18 cellular contexts compared by ENCODE assay signal in the genomic region with DNA sequence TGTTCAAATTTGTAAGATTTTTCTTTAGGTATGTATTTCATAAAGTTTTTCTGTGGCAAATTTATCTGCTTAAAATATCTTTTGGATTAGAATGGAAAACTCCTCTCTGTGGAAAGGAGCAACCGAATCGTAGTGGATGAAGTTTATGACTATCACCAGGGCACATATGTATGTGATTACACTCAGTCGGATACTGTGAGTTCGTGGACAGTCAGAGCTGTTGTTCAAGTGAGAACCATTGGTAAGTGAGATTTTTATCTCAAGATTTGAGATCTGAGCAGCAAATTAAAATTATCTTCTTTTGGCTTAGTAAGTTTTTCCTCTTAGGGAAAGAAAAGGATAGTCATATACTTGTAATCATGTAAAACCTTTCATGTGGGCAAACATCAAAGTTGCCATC. TPM values are rescaled to one million over a fixed set of nuclear protein-coding genes. Genes with fewer than 3 reads are reported as not detected.
A peak's percentile ranks its signal among the peaks of the same experiment; 100 is the strongest.
DNase-seq lines count a peak whose midpoint lies in the region; ATAC-seq and TF ChIP-seq lines count a peak whose summit lies in the region.
"Had no signal": no experiment of that assay in that cellular context is flagged by ENCODE, and none has a peak within 500 bp of the region (broad histone marks: within the 10 kb centered on the region; RNA-seq: fewer than 3 reads in every experiment).

No MANE protein-coding gene starts in this region.

- no peak for TF ChIP-seq CTCF in natural killer cell (IDR thresholded peaks at IDR 0.05)

- H3K9me3 Mint-ChIP-seq in natural killer cell, result no peaks in the 10 kb centered on the region
- H3K9me3 Mint-ChIP-seq in natural killer cell treated with Interleukin-12 subunit alpha and Interleukin-12 subunit beta and Interleukin-15 and Interleukin-18, amount 100 ng/mL, for 72 hours, result no peaks in the 10 kb centered on the region
- peaks cover 4% of the 10 kb centered on the region for H3K9me3 Mint-ChIP-seq in activated naive CD8-positive, alpha-beta T cell treated with anti-CD3 and anti-CD28 coated beads for 36 hours
- no peaks in the 10 kb centered on the region for H3K9me3 Mint-ChIP-seq in stimulated activated naive CD8-positive, alpha-beta T cell treated with anti-CD3 and anti-CD28 coated beads, Interleukin-15, Interleukin-2, amounts not matched to agents 100 ng/mL and 50 ng/mL, for 24 hours

- H3K27ac Mint-ChIP-seq in natural killer cell, result peak overlapping the region in 1 of 2 donors; percentile 71
- H3K27ac Mint-ChIP-seq in natural killer cell treated with Interleukin-12 subunit alpha and Interleukin-12 subunit beta and Interleukin-15 and Interleukin-18, amount 100 ng/mL, for 72 hours, result no peak overlapping the region
- H3K27ac Mint-ChIP-seq in activated naive CD8-positive, alpha-beta T cell treated with anti-CD3 and anti-CD28 coated beads for 36 hours, result peak overlapping the region; percentile 90
- no peak overlapping the region for H3K27ac Mint-ChIP-seq in stimulated activated naive CD8-positive, alpha-beta T cell treated with anti-CD3 and anti-CD28 coated beads, Interleukin-15, Interleukin-2, amounts not matched to agents 100 ng/mL and 50 ng/mL, for 24 hours
- H3K27ac Mint-ChIP-seq: CD14-positive monocyte had no signal

- peaks cover 8% of the 10 kb centered on the region for H3K36me3 Mint-ChIP-seq in natural killer cell
- H3K36me3 Mint-ChIP-seq in natural killer cell treated with Interleukin-12 subunit alpha and Interleukin-12 subunit beta and Interleukin-15 and Interleukin-18, amount 100 ng/mL, for 72 hours, result peaks cover 26% of the 10 kb centered on the region
- peaks cover 13% of the 10 kb centered on the region for H3K36me3 Mint-ChIP-seq in activated naive CD8-positive, alpha-beta T cell treated with anti-CD3 and anti-CD28 coated beads for 36 hours
- peaks cover 19% of the 10 kb centered on the region for H3K36me3 Mint-ChIP-seq in stimulated activated naive CD8-positive, alpha-beta T cell treated with anti-CD3 and anti-CD28 coated beads, Interleukin-15, Interleukin-2, amounts not matched to agents 100 ng/mL and 50 ng/mL, for 24 hours (ENCODE audit: low read depth)
- H3K36me3 Mint-ChIP-seq: CD14-positive monocyte had no signal

- DNase-seq in activated CD4-positive, alpha-beta T cell treated with anti-CD3 and anti-CD28 coated beads for 48 hours, result peak; percentile 25
- DNase-seq in activated CD4-positive, alpha-beta T cell treated with anti-CD3 and anti-CD28 coated beads, Interleukin-2, amount 50 U/mL, for 1 hour, result no peak
- DNase-seq in natural killer cell (no peak), DMS 273 (lab: John Stamatoyannopoulos, UW; ENCODE audit: unreplicated experiment) (no peak)
- DNase-seq in natural killer cell treated with Interleukin-12 subunit alpha and Interleukin-12 subunit beta and Interleukin-15 and Interleukin-18, amount 100 ng/mL, for 72 hours (ENCODE audit: low spot score), result no peak
- no peak for DNase-seq in activated naive CD8-positive, alpha-beta T cell treated with anti-CD3 and anti-CD28 coated beads for 36 hours
- DNase-seq: HCEC 1CT, IMR-90, MV-4-11, NCI-H1417 treated with DMSO at 0.1 percent for 48 hours, NCI-H2029, NCI-H510A had no signal

- H3K4me1 Mint-ChIP-seq in natural killer cell, result peaks cover 39 to 42% of the 10 kb centered on the region in 2 donors
- H3K4me1 Mint-ChIP-seq in natural killer cell treated with Interleukin-12 subunit alpha and Interleukin-12 subunit beta and Interleukin-15 and Interleukin-18, amount 100 ng/mL, for 72 hours (ENCODE audit: low read depth in 2 of 2), result peaks cover 41 to 42% of the 10 kb centered on the region in 2 donors
- H3K4me1 Mint-ChIP-seq in activated naive CD8-positive, alpha-beta T cell treated with anti-CD3 and anti-CD28 coated beads for 36 hours, result peaks cover 28% of the 10 kb centered on the region
- H3K4me1 Mint-ChIP-seq in stimulated activated naive CD8-positive, alpha-beta T cell treated with anti-CD3 and anti-CD28 coated beads, Interleukin-15, Interleukin-2, amounts not matched to agents 100 ng/mL and 50 ng/mL, for 24 hours (ENCODE audit: low read depth), result peaks cover 49% of the 10 kb centered on the region

- H3K4me3 Mint-ChIP-seq in natural killer cell, result peak overlapping the region; percentile 58
- H3K4me3 Mint-ChIP-seq in natural killer cell treated with Interleukin-12 subunit alpha and Interleukin-12 subunit beta and Interleukin-15 and Interleukin-18, amount 100 ng/mL, for 72 hours, result no peak overlapping the region
- peak overlapping the region; percentile 42 for H3K4me3 Mint-ChIP-seq in activated naive CD8-positive, alpha-beta T cell treated with anti-CD3 and anti-CD28 coated beads for 36 hours
- H3K4me3 Mint-ChIP-seq in stimulated activated naive CD8-positive, alpha-beta T cell treated with anti-CD3 and anti-CD28 coated beads, Interleukin-15, Interleukin-2, amounts not matched to agents 100 ng/mL and 50 ng/mL, for 24 hours, result peak overlapping the region; percentile 57

- ATAC-seq in natural killer cell (no peak), GM19395 (IDR thresholded peaks at IDR 0.05; ENCODE audit: unreplicated experiment) (no peak)
- no peak for ATAC-seq in natural killer cell treated with Interleukin-12 subunit alpha and Interleukin-12 subunit beta and Interleukin-15 and Interleukin-18, amount 100 ng/mL, for 72 hours

- H3K27me3 Mint-ChIP-seq in natural killer cell (ENCODE audit: low read depth in 2 of 2), result no peaks in the 10 kb centered on the region
- no peaks in the 10 kb centered on the region for H3K27me3 Mint-ChIP-seq in natural killer cell treated with Interleukin-12 subunit alpha and Interleukin-12 subunit beta and Interleukin-15 and Interleukin-18, amount 100 ng/mL, for 72 hours
- H3K27me3 Mint-ChIP-seq in activated naive CD8-positive, alpha-beta T cell treated with anti-CD3 and anti-CD28 coated beads for 36 hours, result no peaks in the 10 kb centered on the region
- peaks cover 4% of the 10 kb centered on the region for H3K27me3 Mint-ChIP-seq in stimulated activated naive CD8-positive, alpha-beta T cell treated with anti-CD3 and anti-CD28 coated beads, Interleukin-15, Interleukin-2, amounts not matched to agents 100 ng/mL and 50 ng/mL, for 24 hours

- intact Hi-C loops in natural killer cell (cut with micrococcal nuclease), result no loop called here

RNA-seq across cellular contexts. Expression of gene IL18RAP, which starts 14.2 kb away (rescaled TPM):
- total RNA-seq in natural killer cell, result 100 to 1,000 TPM; 136 to 309 (median 203) TPM
- total RNA-seq in natural killer cell treated with Interleukin-12 subunit alpha and Interleukin-12 subunit beta and Interleukin-15 and Interleukin-18, amount 100 ng/mL, for 72 hours, result 100 to 1,000 TPM; 159 to 355 TPM
- 1 to 10 TPM; 5.3 to 5.5 TPM for total RNA-seq in activated naive CD8-positive, alpha-beta T cell treated with anti-CD3 and anti-CD28 coated beads for 36 hours
- total RNA-seq: A172, HT-29, IMR-90, LHCN-M2 had no signal

RNA-seq across cellular contexts. Expression of gene SLC9A4, which starts 35.9 kb away (rescaled TPM):
- under 1 TPM in 2 of 3 donors, not detected in 1; 0.19 to 0.38 TPM for total RNA-seq in natural killer cell
- under 1 TPM; 0.10 to 0.14 TPM for total RNA-seq in natural killer cell treated with Interleukin-12 subunit alpha and Interleukin-12 subunit beta and Interleukin-15 and Interleukin-18, amount 100 ng/mL, for 72 hours
- not detected for total RNA-seq in activated naive CD8-positive, alpha-beta T cell treated with anti-CD3 and anti-CD28 coated beads for 36 hours
- total RNA-seq: HT-29, IMR-90 had no signal

Comparison
In these comparisons a context has a peak if more than half of its experiments do, and no peak if none do; other contexts are left out.
1. RNA of gene IL18RAP, which starts 14.2 kb away (total RNA-seq): 159 to 355 TPM in natural killer cell treated with Interleukin-12 subunit alpha and Interleukin-12 subunit beta and Interleukin-15 and Interleukin-18, amount 100 ng/mL, for 72 hours and 136 to 309 TPM in natural killer cell; 5.3 to 5.5 TPM in activated naive CD8-positive, alpha-beta T cell treated with anti-CD3 and anti-CD28 coated beads for 36 hours; every median in the first group is over 10 times any median in the second.